ENCODE assay signal across 17 cellular contexts in genomic region chr6:32416031-32416430, GRCh38. TPM values are rescaled to one million over a fixed set of nuclear protein-coding genes. Genes with fewer than 3 reads are reported as not detected.
DNase-seq lines count a peak whose midpoint lies in the region; ATAC-seq, FAIRE-seq and TF ChIP-seq lines count a peak whose summit lies in the region.
"Had no signal": no experiment of that assay in that cellular context is flagged by ENCODE, and none has a peak within 500 bp of the region (broad histone marks: within the 10 kb centered on the region; RNA-seq: fewer than 3 reads in every experiment).

No MANE protein-coding gene starts in this region.

- H4K5ac ChIP-seq in H9 (ENCODE audit: insufficient read length, low read depth, low read length) = no peak overlapping the region

- H3K27me3 Mint-ChIP-seq in H9 (ENCODE audit: low read depth) = peaks cover 21% of the 10 kb centered on the region
- peaks cover 53% of the 10 kb centered on the region for H3K27me3 Mint-ChIP-seq in activated naive CD8-positive, alpha-beta T cell treated with anti-CD3 and anti-CD28 coated beads for 36 hours

- WGBS in A549 (ENCODE audit: missing lambda C conversion rate) = 11% methylated on average over 3 of the region's 3 CpGs
- no CpG with 5 or more reads among the region's 3 CpGs for WGBS in H9 (ENCODE audit: extremely low coverage, insufficient read length, low lambda C conversion rate)

- no peak overlapping the region for H2BK15ac ChIP-seq in H9 (ENCODE audit: low read depth, low read length)

- BruUV-seq in PC-3 (replicated peaks; lab: Mats Ljungman, UMichigan) = no TSS peak

- H3K4me2 ChIP-seq in A549 = peak overlapping the region; percentile 32; the same call in 1 of the 3 replicates
- peak overlapping the region; percentile 57 for H3K4me2 ChIP-seq in H9 (ENCODE audit: insufficient read depth, insufficient read length, low read length)
- H3K4me2 ChIP-seq in PC-3 (ENCODE audit: low read length) = peak overlapping the region; percentile 54

- no peak overlapping the region for H3K56ac ChIP-seq in H9 (ENCODE audit: insufficient read length, low read depth, low read length)

- H4K91ac ChIP-seq in H9 (ENCODE audit: insufficient read length, low read depth, low read length) = no peak overlapping the region

- peak overlapping the region; percentile 100 for H2AFZ ChIP-seq in H9 (ENCODE audit: low read length)
- no peak overlapping the region for H2AFZ ChIP-seq in PC-3 (ENCODE audit: low read length)

- H3K9me3 ChIP-seq in A549 (no peaks in the 10 kb centered on the region), H9 (ENCODE audit: control insufficient read depth, low read depth, low read length) (no peaks in the 10 kb centered on the region), PC-3 (ENCODE audit: low read length) (no peaks in the 10 kb centered on the region)
- H3K9me3 ChIP-seq: psoas muscle had no signal

- H3K23ac ChIP-seq in H9 (ENCODE audit: insufficient read length, low read depth, low read length) = no peak overlapping the region

- H2BK120ac ChIP-seq in H9 (ENCODE audit: low read depth, low read length, poor library complexity, severe bottlenecking) = no peak overlapping the region

- H2AK5ac ChIP-seq in H9 (ENCODE audit: insufficient read length, low read length) = no peak overlapping the region

- H3K4ac ChIP-seq in H9 (ENCODE audit: low read depth, low read length) = no peak overlapping the region

- TF ChIP-seq RAD21 in A549 (conservative IDR thresholded peaks at IDR 0.05 in 1 of 2, IDR thresholded peaks at IDR 0.05 in 1 of 2) = no peak

- no peaks in the 10 kb centered on the region for H3K9me3 Mint-ChIP-seq in H9
- no peaks in the 10 kb centered on the region for H3K9me3 Mint-ChIP-seq in activated naive CD8-positive, alpha-beta T cell treated with anti-CD3 and anti-CD28 coated beads for 36 hours
- H3K9me3 Mint-ChIP-seq: nephron had no signal

- H3K9ac ChIP-seq in H9 (ENCODE audit: extremely low read depth, insufficient read length, low read length) (no peak overlapping the region), PC-3 (ENCODE audit: low read length) (no peak overlapping the region)

- no peak overlapping the region for H3K27ac Mint-ChIP-seq in H9
- no peak overlapping the region for H3K27ac Mint-ChIP-seq in activated naive CD8-positive, alpha-beta T cell treated with anti-CD3 and anti-CD28 coated beads for 36 hours
- H3K27ac Mint-ChIP-seq: activated CD4-positive, alpha-beta T cell treated with anti-CD3 and anti-CD28 coated beads for 36 hours; activated naive CD8-positive, alpha-beta T cell; nephron had no signal

- H4K20me1 ChIP-seq in H9 (ENCODE audit: control insufficient read depth, insufficient read depth, insufficient read length) (no peaks in the 10 kb centered on the region), PC-3 (ENCODE audit: low read length) (no peaks in the 10 kb centered on the region)

- H3K27ac ChIP-seq in A549 (no peak overlapping the region), H9 (ENCODE audit: insufficient read length, low read depth, low read length) (no peak overlapping the region), PC-3 (ENCODE audit: low read length) (no peak overlapping the region)
- H3K27ac ChIP-seq: coronary artery, psoas muscle had no signal

- H2BK5ac ChIP-seq in H9 (ENCODE audit: insufficient read length, low read length) = no peak overlapping the region

- H3K27me3 ChIP-seq in H9 (ENCODE audit: insufficient read depth, low read length) = no peaks in the 10 kb centered on the region
- peaks cover 31% of the 10 kb centered on the region for H3K27me3 ChIP-seq in PC-3 (ENCODE audit: low read length)

- H3K79me2 ChIP-seq in H9 (ENCODE audit: insufficient read depth, low read length) (no peaks in the 10 kb centered on the region), PC-3 (ENCODE audit: low read length) (no peaks in the 10 kb centered on the region)

- TF ChIP-seq EP300 in A549 (IDR thresholded peaks at IDR 0.05) = no peak

- H3K4me1 ChIP-seq in A549 (no peaks in the 10 kb centered on the region), H9 (ENCODE audit: insufficient read depth, low read length) (no peaks in the 10 kb centered on the region), PC-3 (ENCODE audit: insufficient read depth, low read length) (peaks cover 4% of the 10 kb centered on the region; the same call in 1 of the 2 replicates)
- H3K4me1 ChIP-seq: psoas muscle had no signal

- no peaks in the 10 kb centered on the region for H3K36me3 Mint-ChIP-seq in H9 (ENCODE audit: insufficient read depth in 1 of 3, low read depth in 3 of 3)
- no peaks in the 10 kb centered on the region for H3K36me3 Mint-ChIP-seq in activated naive CD8-positive, alpha-beta T cell treated with anti-CD3 and anti-CD28 coated beads for 36 hours
- H3K36me3 Mint-ChIP-seq: activated naive CD8-positive, alpha-beta T cell had no signal

- H3K4me3 Mint-ChIP-seq in H9 = peak overlapping the region in 1 of 2 experiments; percentile 51; a peak in 1 of 5 replicates
- no peak overlapping the region for H3K4me3 Mint-ChIP-seq in activated naive CD8-positive, alpha-beta T cell treated with anti-CD3 and anti-CD28 coated beads for 36 hours
- H3K4me3 Mint-ChIP-seq: activated CD4-positive, alpha-beta T cell treated with anti-CD3 and anti-CD28 coated beads for 36 hours; activated naive CD8-positive, alpha-beta T cell had no signal

- no peak for DNase-seq in A549 (ENCODE audit: low read depth in 1 of 2, low spot score in 1 of 2)
- no peak for DNase-seq in H9
- DNase-seq in PC-3 = no peak
- DNase-seq in fibroblast of pulmonary artery (ENCODE audit: low read depth) = peak; percentile 48
- no peak for DNase-seq in stimulated activated CD4-positive, alpha-beta T cell treated with anti-CD3 and anti-CD28 coated beads, Interleukin-2, amount 100 ng/mL, for 48 hours
- DNase-seq in HCEC 1CT = no peak
- no peak for DNase-seq in activated naive CD8-positive, alpha-beta T cell treated with anti-CD3 and anti-CD28 coated beads for 36 hours
- DNase-seq: NCI-H1436 had no signal

- H3T11ph ChIP-seq in H9 (ENCODE audit: low read length) = no peak overlapping the region

- H4K8ac ChIP-seq in H9 (replicated peaks; ENCODE audit: insufficient read length, low read depth, low read length) = no peak overlapping the region

- H2BK20ac ChIP-seq in H9 (ENCODE audit: low read depth, low read length, poor library complexity, severe bottlenecking) = no peak overlapping the region

- no peaks in the 10 kb centered on the region for H3K79me1 ChIP-seq in H9 (ENCODE audit: insufficient read depth, low read depth, low read length, poor library complexity, severe bottlenecking)

- intact Hi-C loops in PC-3 (cut with micrococcal nuclease) = no loop called here

- H3K36me3 ChIP-seq in PC-3 (ENCODE audit: low read depth, low read length) = no peaks in the 10 kb centered on the region

- CTCF ChIA-PET in A549 (lab: Yijun Ruan, JAX) = interaction anchor here (0.6 to 3.2 kb wide), 7 partner anchors 9 to 382 kb away, joined by 3 to 11 read pairs (median 3); no protein-coding TSS in a partner anchor
- CTCF ChIA-PET in PC-3 (lab: Charles Lee) = no interaction called here

- POLR2A ChIA-PET in A549 (lab: Yijun Ruan, JAX) (no interaction called here), PC-3 (lab: Charles Lee; ENCODE audit: unreplicated experiment) (no interaction called here)

- ATAC-seq in A549 (no peak), PC-3 (no peak), HG02938 (IDR thresholded peaks at IDR 0.05; ENCODE audit: unreplicated experiment) (no peak)

- no peaks in the 10 kb centered on the region for H3K9me2 ChIP-seq in PC-3 (replicated peaks; ENCODE audit: low read length)

- no peak for TF ChIP-seq CTCF in A549 (IDR thresholded peaks at IDR 0.05)
- TF ChIP-seq CTCF in H9 (conservative IDR thresholded peaks at IDR 0.05) = no peak
- no peak for TF ChIP-seq CTCF in PC-3 (conservative IDR thresholded peaks at IDR 0.05; ENCODE audit: low read depth, low read length)
- TF ChIP-seq CTCF in fibroblast of pulmonary artery (IDR thresholded peaks at IDR 0.05; ENCODE audit: low read length, missing control alignments) = no peak

- H3F3A ChIP-seq in PC-3 (ENCODE audit: low read length, unreplicated experiment) = no peaks in the 10 kb centered on the region

- H3K4me1 Mint-ChIP-seq in H9 = peaks cover 10 to 11% of the 10 kb centered on the region in 2 experiments
- H3K4me1 Mint-ChIP-seq in activated naive CD8-positive, alpha-beta T cell treated with anti-CD3 and anti-CD28 coated beads for 36 hours = peaks cover 12% of the 10 kb centered on the region

- H3K4me3 ChIP-seq in A549 (no peak overlapping the region), PC-3 (ENCODE audit: low read length) (no peak overlapping the region), fibroblast of pulmonary artery (replicated peaks; ENCODE audit: low read depth, low read length) (peak overlapping the region; percentile 24)

- peaks cover 3% of the 10 kb centered on the region for H3K23me2 ChIP-seq in H9 (ENCODE audit: insufficient read length, low read depth, low read length, poor library complexity, severe bottlenecking)

- no peak overlapping the region for H2BK12ac ChIP-seq in H9 (ENCODE audit: insufficient read length, low read depth, low read length)

- no peak for FAIRE-seq in A549 (lab: Jason Lieb, UNC)
- FAIRE-seq: small intestine had no signal

- no peak overlapping the region for H3K18ac ChIP-seq in H9 (ENCODE audit: insufficient read length, low read depth, low read length)

- no peak for TF ChIP-seq POLR2A in A549 (IDR thresholded peaks at IDR 0.05; ENCODE audit: low read length)

- H3K14ac ChIP-seq in H9 (ENCODE audit: insufficient read depth, low read length) = no peak overlapping the region

RNA-seq across cellular contexts. Expression of gene BTNL2, which starts 9.1 kb away (rescaled TPM):
- polyA plus RNA-seq in A549 (2011; rRNA removed) (not detected in 2 replicates), A549 (2017; fragmentation: RNase III; extraction: RNeasy Plus Mini Kit Qiagen cat#74134 plus additional on column Dnase treatment) (not detected in 3 replicates)
- polyA plus RNA-seq in A549 (2012; cell fraction: cytosol; rRNA removed) = not detected in 2 replicates
- polyA plus RNA-seq in A549 (2012; cell fraction: nucleus; rRNA removed) = not detected in 2 replicates
- not detected in 2 replicates for polyA minus RNA-seq in A549 (2011; rRNA and poly(A)+ RNA removed)
- total RNA-seq in H9 (2021) (not detected in 2 replicates), PC-3 (2014; rRNA removed) (not detected in 2 replicates)
- not detected for total RNA-seq in activated naive CD8-positive, alpha-beta T cell treated with anti-CD3 and anti-CD28 coated beads for 36 hours
- total RNA-seq: activated CD4-positive, alpha-beta T cell treated with anti-CD3 and anti-CD28 coated beads for 36 hours; psoas muscle; RPMI7951; urinary bladder had no signal
- polyA plus RNA-seq: psoas muscle, urinary bladder had no signal

RNA-seq across cellular contexts. Expression of gene HLA-DRA, which starts 23.7 kb away (rescaled TPM):
- polyA plus RNA-seq in A549 (2011; rRNA removed) (not detected in 2 replicates), A549 (2017; fragmentation: RNase III; extraction: RNeasy Plus Mini Kit Qiagen cat#74134 plus additional on column Dnase treatment) (not detected in 3 replicates)
- not detected in 2 replicates for polyA plus RNA-seq in A549 (2012; cell fraction: cytosol; rRNA removed)
- not detected in 2 replicates for polyA plus RNA-seq in A549 (2012; cell fraction: nucleus; rRNA removed)
- not detected in 2 replicates for polyA minus RNA-seq in A549 (2011; rRNA and poly(A)+ RNA removed)
- total RNA-seq in H9 (2021) (2.8 and 3.1 TPM in 2 replicates), PC-3 (2014; rRNA removed) (not detected in 2 replicates)
- 10 to 100 TPM in 1 of 2 experiments, 1 to 10 TPM in 1; 9.8 to 12.2 TPM for total RNA-seq in activated naive CD8-positive, alpha-beta T cell treated with anti-CD3 and anti-CD28 coated beads for 36 hours

RNA-seq across cellular contexts. Expression of gene TSBP1, which starts 44.3 kb away (rescaled TPM):
- polyA plus RNA-seq in A549 (2011; rRNA removed) (not detected in 2 replicates), A549 (2017; fragmentation: RNase III; extraction: RNeasy Plus Mini Kit Qiagen cat#74134 plus additional on column Dnase treatment) (not detected in 3 replicates)
- not detected in 2 replicates for polyA plus RNA-seq in A549 (2012; cell fraction: cytosol; rRNA removed)
- not detected in 2 replicates for polyA plus RNA-seq in A549 (2012; cell fraction: nucleus; rRNA removed)
- polyA minus RNA-seq in A549 (2011; rRNA and poly(A)+ RNA removed) = not detected in 2 replicates
- total RNA-seq in H9 (2021) (not detected in 2 replicates), PC-3 (2014; rRNA removed) (not detected in 2 replicates)
- not detected for total RNA-seq in activated naive CD8-positive, alpha-beta T cell treated with anti-CD3 and anti-CD28 coated beads for 36 hours
- total RNA-seq: activated CD4-positive, alpha-beta T cell treated with anti-CD3 and anti-CD28 coated beads for 36 hours; psoas muscle; RPMI7951; urinary bladder had no signal
- polyA plus RNA-seq: psoas muscle, small intestine, urinary bladder had no signal
